In genomic region chr17:42573095-42573494, GRCh38 we compare ENCODE assay signal across 16 cellular contexts. TPM values are rescaled to one million over a fixed set of nuclear protein-coding genes. Genes with fewer than 3 reads are reported as not detected.
DNase-seq lines count a peak whose midpoint lies in the region; ATAC-seq, FAIRE-seq and TF ChIP-seq lines count a peak whose summit lies in the region.
"Had no signal": no experiment of that assay in that cellular context is flagged by ENCODE, and none has a peak within 500 bp of the region (broad histone marks: within the 10 kb centered on the region; RNA-seq: fewer than 3 reads in every experiment).

No MANE protein-coding gene starts in this region.

- TF ChIP-seq EP300 in HepG2 (IDR thresholded peaks at IDR 0.05; ENCODE audit: low read depth in 2 of 2, low read length in 2 of 2) (no peak), HepG2 (CRISPR knock-in tag; IDR thresholded peaks at IDR 0.05; ENCODE audit: borderline replicate concordance) (no peak), transverse colon (IDR thresholded peaks at IDR 0.05; ENCODE audit: low read depth) (no peak)

- H3K4me1 Mint-ChIP-seq in activated naive CD8-positive, alpha-beta T cell (ENCODE audit: low read depth) = peaks cover 33% of the 10 kb centered on the region
- peaks cover 33% of the 10 kb centered on the region for H3K4me1 Mint-ChIP-seq in CD4-positive, alpha-beta T cell (ENCODE audit: low read depth)

- H3K27me3 Mint-ChIP-seq in activated naive CD8-positive, alpha-beta T cell = no peaks in the 10 kb centered on the region
- no peaks in the 10 kb centered on the region for H3K27me3 Mint-ChIP-seq in CD4-positive, alpha-beta T cell

- H3K9ac ChIP-seq in HepG2 (ENCODE audit: insufficient read depth, low read depth, low read length) = no peak overlapping the region

- no peak overlapping the region for H3K4me2 ChIP-seq in HepG2 (ENCODE audit: low read depth, low read length)

- no peaks in the 10 kb centered on the region for H3K9me3 Mint-ChIP-seq in activated naive CD8-positive, alpha-beta T cell (ENCODE audit: low read depth)
- no peaks in the 10 kb centered on the region for H3K9me3 Mint-ChIP-seq in CD4-positive, alpha-beta T cell

- no peak for TF ChIP-seq RAD21 in HepG2 (CRISPR knock-in tag; IDR thresholded peaks at IDR 0.05)

- no peak overlapping the region for H3K27ac ChIP-seq in HepG2 (ENCODE audit: extremely low read length, insufficient read depth, low read length)
- no peak overlapping the region for H3K27ac ChIP-seq in right lobe of liver
- no peak overlapping the region for H3K27ac ChIP-seq in transverse colon
- no peak overlapping the region for H3K27ac ChIP-seq in CD4-positive, alpha-beta T cell (ENCODE audit: low read depth, low read length)

- H3K27me3 ChIP-seq in HepG2 (ENCODE audit: control insufficient read depth in 1 of 2, insufficient read depth in 2 of 2, low read length in 2 of 2) = no peaks in the 10 kb centered on the region; a peak in 1 of 5 replicates
- H3K27me3 ChIP-seq in right lobe of liver = no peaks in the 10 kb centered on the region
- no peaks in the 10 kb centered on the region for H3K27me3 ChIP-seq in transverse colon
- no peaks in the 10 kb centered on the region for H3K27me3 ChIP-seq in CD4-positive, alpha-beta T cell (ENCODE audit: control insufficient read depth, insufficient read depth, low read length)

- no peak overlapping the region for H3K4me3 Mint-ChIP-seq in activated naive CD8-positive, alpha-beta T cell
- no peak overlapping the region for H3K4me3 Mint-ChIP-seq in CD4-positive, alpha-beta T cell

- H3K36me3 Mint-ChIP-seq in activated naive CD8-positive, alpha-beta T cell = peaks cover 3% of the 10 kb centered on the region
- H3K36me3 Mint-ChIP-seq in CD4-positive, alpha-beta T cell (ENCODE audit: low read depth) = peaks cover 70% of the 10 kb centered on the region

- H3K36me3 ChIP-seq in HepG2 (replicated peaks in 1 of 2; ENCODE audit: control insufficient read depth in 1 of 2, insufficient read depth in 2 of 2, low read length in 2 of 2) = peaks cover 35 to 55% of the 10 kb centered on the region in 2 experiments
- peaks cover 11 to 57% (median 28%) of the 10 kb centered on the region in 4 donors for H3K36me3 ChIP-seq in right lobe of liver
- H3K36me3 ChIP-seq in transverse colon = peaks cover 0 to 56% (median 30%) of the 10 kb centered on the region in 4 donors

- peak overlapping the region; percentile 54 for H3K27ac Mint-ChIP-seq in activated naive CD8-positive, alpha-beta T cell
- no peak overlapping the region for H3K27ac Mint-ChIP-seq in CD4-positive, alpha-beta T cell

- no TSS peak for BruUV-seq in HepG2 (replicated peaks; lab: Mats Ljungman, UMichigan)

- no peak for TF ChIP-seq POLR2A in HepG2 (IDR thresholded peaks at IDR 0.05; ENCODE audit: insufficient read depth in 1 of 2, low read depth in 2 of 2, low read length in 2 of 2)
- TF ChIP-seq POLR2A in right lobe of liver (IDR thresholded peaks at IDR 0.05) = no peak
- TF ChIP-seq POLR2A in transverse colon (IDR thresholded peaks at IDR 0.05) = no peak

- no peak for ATAC-seq in HepG2
- no peak for ATAC-seq in right lobe of liver
- ATAC-seq in HG03521 (IDR thresholded peaks at IDR 0.05; ENCODE audit: unreplicated experiment) = no peak
- no peak for ATAC-seq in HG02870 (IDR thresholded peaks at IDR 0.05; ENCODE audit: unreplicated experiment)
- ATAC-seq in CD4-positive, alpha-beta T cell (ENCODE audit: poor library complexity) = no peak
- ATAC-seq: activated CD4-positive, CD25-positive, alpha-beta regulatory T cell treated with anti-CD3 and anti-CD28 coated beads, Interleukin-2, amount 50 U/mL, for 24 hours; right cardiac atrium had no signal

- H3K4me1 ChIP-seq in HepG2 (ENCODE audit: insufficient read depth, low read length) = peaks cover 46% of the 10 kb centered on the region
- H3K4me1 ChIP-seq in right lobe of liver = peaks cover 0 to 36% (median 10%) of the 10 kb centered on the region in 4 donors
- H3K4me1 ChIP-seq in transverse colon = peaks cover 5 to 21% (median 14%) of the 10 kb centered on the region in 4 donors

- H3K79me2 ChIP-seq in HepG2 (ENCODE audit: insufficient read depth, low read length) = peaks cover 28% of the 10 kb centered on the region

- WGBS in HepG2 (ENCODE audit: low lambda C conversion rate) = 93% methylated on average over 4 of the region's 4 CpGs
- 63% methylated on average over 3 of the region's 4 CpGs for WGBS in right lobe of liver (ENCODE audit: insufficient coverage, low coverage, low lambda C conversion rate, missing lambda C conversion rate)
- 71 to 77% methylated on average over 4 of the region's 4 CpGs for WGBS in transverse colon (ENCODE audit: low coverage in 1 of 2), 2 donors

- no peaks in the 10 kb centered on the region for H4K20me1 ChIP-seq in HepG2 (ENCODE audit: insufficient read depth, low read length)

- POLR2A ChIA-PET in HepG2 (lab: Yijun Ruan, JAX) = interaction anchor here (1.1 to 8.5 kb wide), 2 partner anchors 8 to 36 kb away, joined by 5 to 128 read pairs; partner anchors contain the start of genes COASY, MLX, RETREG3 and TUBG1
- POLR2A ChIA-PET in CD4-positive, alpha-beta T cell (lab: Charles Lee) = interaction anchor here (0.7 kb wide), 1 partner anchor 37 kb away, joined by 4 read pairs; the partner anchor contains the start of gene NAGLU

- CTCF ChIA-PET in HepG2 (lab: Yijun Ruan, JAX; ENCODE audit: low intra/inter-chr PET ratio, low total read pairs) = no interaction called here
- CTCF ChIA-PET in CD4-positive, alpha-beta T cell (lab: Charles Lee) = no interaction called here

- H2AFZ ChIP-seq in HepG2 (ENCODE audit: low read length) = no peak overlapping the region

- H3K4me3 ChIP-seq in HepG2 (replicated peaks in 1 of 3; ENCODE audit: insufficient read depth in 1 of 3, low read depth in 2 of 3, low read length in 3 of 3) (no peak overlapping the region), right lobe of liver (no peak overlapping the region), transverse colon (no peak overlapping the region)

- FAIRE-seq in HepG2 (lab: Jason Lieb, UNC) = no peak
- FAIRE-seq: RCC 7860 had no signal

- in situ Hi-C loops in HepG2 (cut with HindIII; ENCODE audit: extremely low pct_ligation_motif_present, low pct_unique_long_range_greater_than_20kb) = no loop called here
- in situ Hi-C loops in transverse colon (cut with MboI; ENCODE audit: low pct_ligation_motif_present in 1 of 4, low pct_unique_long_range_greater_than_20kb in 1 of 4, low sequenced_read_pairs in 3 of 4) = no loop called here

- intact Hi-C loops in HepG2 (cut with micrococcal nuclease; ENCODE audit: unreplicated experiment) = no loop called here
- intact Hi-C loops in right lobe of liver (cut with DNase I) = no loop called here
- intact Hi-C loops in transverse colon (cut with DNase I; ENCODE audit: low total_unique reads) = no loop called here
- intact Hi-C loops in CD4-positive, alpha-beta T cell (cut with DNase I, micrococcal nuclease) = no loop called here

- DNase-seq in HepG2 (ENCODE audit: low spot score) (no peak), right lobe of liver (no peak), transverse colon (peak; percentile 1)
- no peak for DNase-seq in CD4-positive, alpha-beta T cell
- DNase-seq: anterior cingulate cortex, NCI-H1092 treated with DMSO at 0.1 percent for 48 hours, NCI-H2107, occipital lobe, right cardiac atrium, T-helper 1 cell had no signal

- TF ChIP-seq CTCF in HepG2 (CRISPR knock-in tag; IDR thresholded peaks at IDR 0.05) (no peak), right lobe of liver (IDR thresholded peaks at IDR 0.05) (no peak), transverse colon (IDR thresholded peaks at IDR 0.05) (no peak)
- no peak for TF ChIP-seq CTCF in CD4-positive, alpha-beta T cell (IDR thresholded peaks at IDR 0.05)

- no peaks in the 10 kb centered on the region for H3K9me3 ChIP-seq in HepG2 (ENCODE audit: low read length)
- H3K9me3 ChIP-seq in right lobe of liver = no peaks in the 10 kb centered on the region
- no peaks in the 10 kb centered on the region for H3K9me3 ChIP-seq in transverse colon
- H3K9me3 ChIP-seq in CD4-positive, alpha-beta T cell (ENCODE audit: control insufficient read depth, low read length) = no peaks in the 10 kb centered on the region

RNA-seq across cellular contexts. Expression of gene PSMC3IP, which starts 4.4 kb away (rescaled TPM):
- total RNA-seq in HepG2 (2016; rRNA removed; fragmentation: Illumina TruSeq; extraction: Trizol) (20.1 and 22.4 TPM in 2 replicates), right lobe of liver (1 to 10 TPM in 2 of 6 experiments, under 1 TPM in 4; 0.26 to 2.4 (median 0.76) TPM), transverse colon (1 to 10 TPM in 2 of 4 donors, under 1 TPM in 1, not detected in 1; 0.96 to 2.6 (median 1.3) TPM)
- total RNA-seq in HepG2 (2016; cell fraction: cytosol; rRNA removed; fragmentation: Illumina TruSeq; extraction: Trizol; ENCODE audit: low read depth) = 25.7 and 27.1 TPM in 2 replicates
- total RNA-seq in HepG2 (2016; cell fraction: insoluble cytoplasmic fraction; rRNA removed; fragmentation: Illumina TruSeq; extraction: Trizol) = 19.5 and 23.7 TPM in 2 replicates
- 36.3 and 38.4 TPM in 2 replicates for total RNA-seq in HepG2 (2016; cell fraction: membrane; rRNA removed; fragmentation: Illumina TruSeq; extraction: Trizol)
- 19.9 and 24.0 TPM in 2 replicates for total RNA-seq in HepG2 (2016; cell fraction: nucleus; rRNA removed; fragmentation: Illumina TruSeq; extraction: Trizol)
- polyA plus RNA-seq in HepG2 (2011; rRNA removed) = 5.5 and 6.5 TPM in 2 replicates
- 3.1 and 3.3 TPM in 2 replicates for polyA plus RNA-seq in HepG2 (2011; cell fraction: cytosol; rRNA removed)
- polyA plus RNA-seq in HepG2 (2011; cell fraction: nucleus; rRNA removed) = 15.1 and 18.7 TPM in 2 replicates
- polyA plus RNA-seq in HepG2 (2012) = 6.5 and 8.5 TPM in 2 replicates
- 36.9 and 41.0 TPM in 2 replicates for polyA plus RNA-seq in HepG2 (2016; cell fraction: cytosol; fragmentation: Illumina TruSeq; extraction: Trizol; ENCODE audit: low read depth)
- polyA plus RNA-seq in HepG2 (2016; cell fraction: insoluble cytoplasmic fraction; fragmentation: Illumina TruSeq; extraction: Trizol; ENCODE audit: low read depth) = 31.0 and 31.1 TPM in 2 replicates
- 41.0 and 42.1 TPM in 2 replicates for polyA plus RNA-seq in HepG2 (2016; cell fraction: membrane; fragmentation: Illumina TruSeq; extraction: Trizol; ENCODE audit: low read depth)
- 56.5 and 60.1 TPM in 2 replicates for polyA plus RNA-seq in HepG2 (2016; cell fraction: nucleus; fragmentation: Illumina TruSeq; extraction: Trizol; ENCODE audit: insufficient read depth, low read depth)
- 2.7 and 15.4 TPM in 2 replicates for polyA minus RNA-seq in HepG2 (2011; rRNA and poly(A)+ RNA removed; ENCODE audit: low replicate concordance)
- polyA minus RNA-seq in HepG2 (2011; cell fraction: cytosol; rRNA and poly(A)+ RNA removed) = 1.6 and 2.4 TPM in 2 replicates
- 9.1 and 9.4 TPM in 2 replicates for polyA minus RNA-seq in HepG2 (2011; cell fraction: nucleus; rRNA and poly(A)+ RNA removed)
- 26.1 TPM for polyA plus RNA-seq in PFSK-1 (2012; ENCODE audit: insufficient read length, low read depth)
- 1 to 10 TPM; 2.6 to 3.4 TPM for total RNA-seq in CD4-positive, alpha-beta T cell

RNA-seq across cellular contexts. Expression of gene MLX, which starts 6.2 kb away (rescaled TPM):
- 38.9 and 40.2 TPM in 2 replicates for total RNA-seq in HepG2 (2016; rRNA removed; fragmentation: Illumina TruSeq; extraction: Trizol)
- 28.0 and 30.5 TPM in 2 replicates for total RNA-seq in HepG2 (2016; cell fraction: cytosol; rRNA removed; fragmentation: Illumina TruSeq; extraction: Trizol; ENCODE audit: low read depth)
- 37.2 and 39.5 TPM in 2 replicates for total RNA-seq in HepG2 (2016; cell fraction: insoluble cytoplasmic fraction; rRNA removed; fragmentation: Illumina TruSeq; extraction: Trizol)
- total RNA-seq in HepG2 (2016; cell fraction: membrane; rRNA removed; fragmentation: Illumina TruSeq; extraction: Trizol) = 34.6 and 39.3 TPM in 2 replicates
- 34.5 and 44.1 TPM in 2 replicates for total RNA-seq in HepG2 (2016; cell fraction: nucleus; rRNA removed; fragmentation: Illumina TruSeq; extraction: Trizol)
- 74.4 and 85.4 TPM in 2 replicates for polyA plus RNA-seq in HepG2 (2011; rRNA removed)
- polyA plus RNA-seq in HepG2 (2011; cell fraction: cytosol; rRNA removed) = 53.2 and 55.1 TPM in 2 replicates
- 173 and 195 TPM in 2 replicates for polyA plus RNA-seq in HepG2 (2011; cell fraction: nucleus; rRNA removed)
- 41.9 and 49.7 TPM in 2 replicates for polyA plus RNA-seq in HepG2 (2012)
- polyA plus RNA-seq in HepG2 (2016; cell fraction: cytosol; fragmentation: Illumina TruSeq; extraction: Trizol; ENCODE audit: low read depth) = 14.9 and 18.6 TPM in 2 replicates
- polyA plus RNA-seq in HepG2 (2016; cell fraction: insoluble cytoplasmic fraction; fragmentation: Illumina TruSeq; extraction: Trizol; ENCODE audit: low read depth) = 55.1 and 57.7 TPM in 2 replicates
- polyA plus RNA-seq in HepG2 (2016; cell fraction: membrane; fragmentation: Illumina TruSeq; extraction: Trizol; ENCODE audit: low read depth) = 24.6 and 25.0 TPM in 2 replicates
- 99.9 and 109 TPM in 2 replicates for polyA plus RNA-seq in HepG2 (2016; cell fraction: nucleus; fragmentation: Illumina TruSeq; extraction: Trizol; ENCODE audit: insufficient read depth, low read depth)
- 81.6 and 104 TPM in 2 replicates for polyA minus RNA-seq in HepG2 (2011; rRNA and poly(A)+ RNA removed; ENCODE audit: low replicate concordance)
- polyA minus RNA-seq in HepG2 (2011; cell fraction: cytosol; rRNA and poly(A)+ RNA removed) = 29.7 and 33.3 TPM in 2 replicates
- polyA minus RNA-seq in HepG2 (2011; cell fraction: nucleus; rRNA and poly(A)+ RNA removed) = 50.6 and 76.5 TPM in 2 replicates
- total RNA-seq in right lobe of liver = 10 to 100 TPM; 34.5 to 46.2 (median 35.2) TPM
- polyA plus RNA-seq in PFSK-1 (2012; ENCODE audit: insufficient read length, low read depth) = 117 TPM
- total RNA-seq in transverse colon = 100 to 1,000 TPM in 3 of 4 donors, 10 to 100 TPM in 1; 81.3 to 191 (median 143) TPM
- 10 to 100 TPM; 29.2 to 32.1 TPM for total RNA-seq in CD4-positive, alpha-beta T cell

RNA-seq across cellular contexts. Expression of gene COASY, which starts 11.1 kb away (rescaled TPM):
- total RNA-seq in HepG2 (2016; rRNA removed; fragmentation: Illumina TruSeq; extraction: Trizol) (90.7 and 115 TPM in 2 replicates), right lobe of liver (10 to 100 TPM; 48.1 to 70.5 (median 60.9) TPM), transverse colon (10 to 100 TPM; 46.4 to 91.7 (median 57.6) TPM)
- total RNA-seq in HepG2 (2016; cell fraction: cytosol; rRNA removed; fragmentation: Illumina TruSeq; extraction: Trizol; ENCODE audit: low read depth) = 22.2 and 24.7 TPM in 2 replicates
- 99.1 and 105 TPM in 2 replicates for total RNA-seq in HepG2 (2016; cell fraction: insoluble cytoplasmic fraction; rRNA removed; fragmentation: Illumina TruSeq; extraction: Trizol)
- total RNA-seq in HepG2 (2016; cell fraction: membrane; rRNA removed; fragmentation: Illumina TruSeq; extraction: Trizol) = 64.5 and 68.5 TPM in 2 replicates
- 102 and 126 TPM in 2 replicates for total RNA-seq in HepG2 (2016; cell fraction: nucleus; rRNA removed; fragmentation: Illumina TruSeq; extraction: Trizol)
- 125 and 158 TPM in 2 replicates for polyA plus RNA-seq in HepG2 (2011; rRNA removed)
- polyA plus RNA-seq in HepG2 (2011; cell fraction: cytosol; rRNA removed) = 60.6 and 76.3 TPM in 2 replicates
- polyA plus RNA-seq in HepG2 (2011; cell fraction: nucleus; rRNA removed) = 464 and 551 TPM in 2 replicates
- 189 and 231 TPM in 2 replicates for polyA plus RNA-seq in HepG2 (2012)
- polyA plus RNA-seq in HepG2 (2016; cell fraction: cytosol; fragmentation: Illumina TruSeq; extraction: Trizol; ENCODE audit: low read depth) = 24.2 and 25.6 TPM in 2 replicates
- 120 and 149 TPM in 2 replicates for polyA plus RNA-seq in HepG2 (2016; cell fraction: insoluble cytoplasmic fraction; fragmentation: Illumina TruSeq; extraction: Trizol; ENCODE audit: low read depth)
- 59.9 and 61.3 TPM in 2 replicates for polyA plus RNA-seq in HepG2 (2016; cell fraction: membrane; fragmentation: Illumina TruSeq; extraction: Trizol; ENCODE audit: low read depth)
- polyA plus RNA-seq in HepG2 (2016; cell fraction: nucleus; fragmentation: Illumina TruSeq; extraction: Trizol; ENCODE audit: insufficient read depth, low read depth) = 256 and 260 TPM in 2 replicates
- 127 and 141 TPM in 2 replicates for polyA minus RNA-seq in HepG2 (2011; rRNA and poly(A)+ RNA removed; ENCODE audit: low replicate concordance)
- 69.1 and 69.4 TPM in 2 replicates for polyA minus RNA-seq in HepG2 (2011; cell fraction: cytosol; rRNA and poly(A)+ RNA removed)
- 69.1 and 80.1 TPM in 2 replicates for polyA minus RNA-seq in HepG2 (2011; cell fraction: nucleus; rRNA and poly(A)+ RNA removed)
- polyA plus RNA-seq in PFSK-1 (2012; ENCODE audit: insufficient read length, low read depth) = 178 TPM
- 10 to 100 TPM; 37.8 to 40.7 TPM for total RNA-seq in CD4-positive, alpha-beta T cell

RNA-seq across cellular contexts. Expression of gene HSD17B1, which starts 20.4 kb away (rescaled TPM):
- 0.77 and 0.93 TPM in 2 replicates for total RNA-seq in HepG2 (2016; rRNA removed; fragmentation: Illumina TruSeq; extraction: Trizol)
- total RNA-seq in HepG2 (2016; cell fraction: cytosol; rRNA removed; fragmentation: Illumina TruSeq; extraction: Trizol; ENCODE audit: low read depth) = 0.88 and 1.6 TPM in 2 replicates
- total RNA-seq in HepG2 (2016; cell fraction: insoluble cytoplasmic fraction; rRNA removed; fragmentation: Illumina TruSeq; extraction: Trizol) = 1.00 and 1.1 TPM in 2 replicates
- total RNA-seq in HepG2 (2016; cell fraction: membrane; rRNA removed; fragmentation: Illumina TruSeq; extraction: Trizol) = 0.71 and 0.90 TPM in 2 replicates
- total RNA-seq in HepG2 (2016; cell fraction: nucleus; rRNA removed; fragmentation: Illumina TruSeq; extraction: Trizol) = 0.53 and 1.1 TPM in 2 replicates
- 0.34 and 0.54 TPM in 2 replicates for polyA plus RNA-seq in HepG2 (2011; rRNA removed)
- polyA plus RNA-seq in HepG2 (2011; cell fraction: cytosol; rRNA removed) = 0.22 and 0.75 TPM in 2 replicates
- 2.1 and 2.9 TPM in 2 replicates for polyA plus RNA-seq in HepG2 (2011; cell fraction: nucleus; rRNA removed)
- polyA plus RNA-seq in HepG2 (2012) = 3.1 and 4.6 TPM in 2 replicates
- polyA plus RNA-seq in HepG2 (2016; cell fraction: cytosol; fragmentation: Illumina TruSeq; extraction: Trizol; ENCODE audit: low read depth) = 0.66 and 0.93 TPM in 2 replicates
- polyA plus RNA-seq in HepG2 (2016; cell fraction: insoluble cytoplasmic fraction; fragmentation: Illumina TruSeq; extraction: Trizol; ENCODE audit: low read depth) = 0.40 and 0.55 TPM in 2 replicates
- polyA plus RNA-seq in HepG2 (2016; cell fraction: membrane; fragmentation: Illumina TruSeq; extraction: Trizol; ENCODE audit: low read depth) = 0.49 TPM in 2 replicates
- 1.3 and 1.4 TPM in 2 replicates for polyA plus RNA-seq in HepG2 (2016; cell fraction: nucleus; fragmentation: Illumina TruSeq; extraction: Trizol; ENCODE audit: insufficient read depth, low read depth)
- polyA minus RNA-seq in HepG2 (2011; rRNA and poly(A)+ RNA removed; ENCODE audit: low replicate concordance) = 0.94 and 1.4 TPM in 2 replicates
- polyA minus RNA-seq in HepG2 (2011; cell fraction: cytosol; rRNA and poly(A)+ RNA removed) = 0.62 and 0.89 TPM in 2 replicates
- 1.2 and 1.3 TPM in 2 replicates for polyA minus RNA-seq in HepG2 (2011; cell fraction: nucleus; rRNA and poly(A)+ RNA removed)
- total RNA-seq in right lobe of liver = 1 to 10 TPM in 1 of 6 experiments, under 1 TPM in 5; 0.31 to 1.1 (median 0.87) TPM
- polyA plus RNA-seq in PFSK-1 (2012; ENCODE audit: insufficient read length, low read depth) = 13.9 TPM
- total RNA-seq in transverse colon = 1 to 10 TPM in 1 of 4 donors, under 1 TPM in 2, not detected in 1; 0.41 to 2.2 (median 0.95) TPM
- total RNA-seq in CD4-positive, alpha-beta T cell = under 1 TPM; 0.80 to 0.81 TPM

RNA-seq across cellular contexts. Expression of gene RETREG3, which starts 36.1 kb away (rescaled TPM):
- total RNA-seq in HepG2 (2016; rRNA removed; fragmentation: Illumina TruSeq; extraction: Trizol) (38.2 and 55.8 TPM in 2 replicates), right lobe of liver (10 to 100 TPM; 31.0 to 49.4 (median 43.2) TPM), transverse colon (10 to 100 TPM; 47.2 to 71.8 (median 59.0) TPM)
- total RNA-seq in HepG2 (2016; cell fraction: cytosol; rRNA removed; fragmentation: Illumina TruSeq; extraction: Trizol; ENCODE audit: low read depth) = 8.4 and 9.6 TPM in 2 replicates
- total RNA-seq in HepG2 (2016; cell fraction: insoluble cytoplasmic fraction; rRNA removed; fragmentation: Illumina TruSeq; extraction: Trizol) = 35.0 and 57.3 TPM in 2 replicates
- total RNA-seq in HepG2 (2016; cell fraction: membrane; rRNA removed; fragmentation: Illumina TruSeq; extraction: Trizol) = 32.3 and 32.6 TPM in 2 replicates
- total RNA-seq in HepG2 (2016; cell fraction: nucleus; rRNA removed; fragmentation: Illumina TruSeq; extraction: Trizol) = 40.1 and 44.2 TPM in 2 replicates
- 47.0 and 50.4 TPM in 2 replicates for polyA plus RNA-seq in HepG2 (2011; rRNA removed)
- 41.2 and 45.8 TPM in 2 replicates for polyA plus RNA-seq in HepG2 (2011; cell fraction: cytosol; rRNA removed)
- 28.7 and 40.6 TPM in 2 replicates for polyA plus RNA-seq in HepG2 (2011; cell fraction: nucleus; rRNA removed)
- 19.7 and 20.8 TPM in 2 replicates for polyA plus RNA-seq in HepG2 (2012)
- polyA plus RNA-seq in HepG2 (2016; cell fraction: cytosol; fragmentation: Illumina TruSeq; extraction: Trizol; ENCODE audit: low read depth) = 3.6 and 3.7 TPM in 2 replicates
- polyA plus RNA-seq in HepG2 (2016; cell fraction: insoluble cytoplasmic fraction; fragmentation: Illumina TruSeq; extraction: Trizol; ENCODE audit: low read depth) = 14.8 and 17.5 TPM in 2 replicates
- 11.7 and 11.9 TPM in 2 replicates for polyA plus RNA-seq in HepG2 (2016; cell fraction: membrane; fragmentation: Illumina TruSeq; extraction: Trizol; ENCODE audit: low read depth)
- polyA plus RNA-seq in HepG2 (2016; cell fraction: nucleus; fragmentation: Illumina TruSeq; extraction: Trizol; ENCODE audit: insufficient read depth, low read depth) = 44.8 and 45.2 TPM in 2 replicates
- 119 and 330 TPM in 2 replicates for polyA minus RNA-seq in HepG2 (2011; rRNA and poly(A)+ RNA removed; ENCODE audit: low replicate concordance)
- 48.1 and 69.1 TPM in 2 replicates for polyA minus RNA-seq in HepG2 (2011; cell fraction: cytosol; rRNA and poly(A)+ RNA removed)
- polyA minus RNA-seq in HepG2 (2011; cell fraction: nucleus; rRNA and poly(A)+ RNA removed) = 31.2 and 43.8 TPM in 2 replicates
- 24.3 TPM for polyA plus RNA-seq in PFSK-1 (2012; ENCODE audit: insufficient read length, low read depth)
- total RNA-seq in CD4-positive, alpha-beta T cell = 10 to 100 TPM; 46.7 to 48.7 TPM
